In the genomic region with DNA sequence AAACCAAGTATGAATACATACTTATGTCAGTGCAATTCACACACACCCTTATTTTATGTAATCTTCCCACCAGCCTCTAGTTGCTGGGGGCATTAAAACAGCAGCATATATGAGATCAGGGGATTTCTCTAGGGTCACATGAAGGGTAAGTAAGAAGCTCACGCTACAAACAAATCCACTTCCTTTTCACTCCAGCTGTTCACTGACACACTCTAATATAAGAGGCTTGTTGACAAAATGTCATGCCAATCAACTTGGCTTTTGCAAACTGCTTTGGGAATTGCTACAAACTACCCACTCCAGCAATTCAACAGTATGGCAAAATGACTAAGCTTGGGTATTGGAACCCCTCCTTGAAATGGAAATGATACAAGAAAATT, we compare ENCODE assay signal across 9 cellular contexts. TPM values are rescaled to one million over a fixed set of nuclear protein-coding genes. Genes with fewer than 3 reads are reported as not detected.
DNase-seq lines count a peak whose midpoint lies in the region; ATAC-seq and TF ChIP-seq lines count a peak whose summit lies in the region.
"Had no signal": no experiment of that assay in that cellular context is flagged by ENCODE, and none has a peak within 500 bp of the region (broad histone marks: within the 10 kb centered on the region; RNA-seq: fewer than 3 reads in every experiment).

No MANE protein-coding gene starts in this region.

- peaks cover 43% of the 10 kb centered on the region for H3K36me3 Mint-ChIP-seq in activated CD4-positive, alpha-beta T cell treated with anti-CD3 and anti-CD28 coated beads, Interleukin-2, amount 10 ng/mL, durations not matched to agents 24 days and 14 days (ENCODE audit: low read depth)
- H3K36me3 Mint-ChIP-seq in WTC11 (no peaks in the 10 kb centered on the region), glutamatergic neuron (ENCODE audit: unreplicated experiment) (no peaks in the 10 kb centered on the region)

- no peak overlapping the region for H3K4me3 ChIP-seq in mesenchymal stem cell (ENCODE audit: insufficient read depth in 1 of 2, low read depth in 1 of 2, low read length in 2 of 2)
- H3K4me3 ChIP-seq: right lobe of liver had no signal

- no peak overlapping the region for H3K23ac ChIP-seq in mesenchymal stem cell (ENCODE audit: low read length in 2 of 2)

- no peak overlapping the region for H2BK15ac ChIP-seq in mesenchymal stem cell (ENCODE audit: low read depth, poor library complexity, severe bottlenecking)

- H3K4me2 ChIP-seq in mesenchymal stem cell (ENCODE audit: low read length, poor library complexity, severe bottlenecking) = no peak overlapping the region

- H3K4me1 Mint-ChIP-seq in activated CD4-positive, alpha-beta T cell treated with anti-CD3 and anti-CD28 coated beads, Interleukin-2, amount 10 ng/mL, durations not matched to agents 24 days and 14 days = peaks cover 67% of the 10 kb centered on the region
- H3K4me1 Mint-ChIP-seq in WTC11 = peaks cover 42% of the 10 kb centered on the region
- no peaks in the 10 kb centered on the region for H3K4me1 Mint-ChIP-seq in glutamatergic neuron (ENCODE audit: low read depth, unreplicated experiment)

- no peak overlapping the region for H2BK12ac ChIP-seq in mesenchymal stem cell (ENCODE audit: low read length in 2 of 2)

- DNase-seq in activated CD4-positive, alpha-beta T cell treated with anti-CD3 and anti-CD28 coated beads, Interleukin-2, amount 10 ng/mL, durations not matched to agents 24 days and 14 days = no peak
- no peak for DNase-seq in activated CD4-positive, alpha-beta T cell treated with anti-CD3 and anti-CD28 coated beads for 1 hour
- DNase-seq in NCI-H82 treated with DMSO at 0.1 percent for 48 hours (lab: John Stamatoyannopoulos, UW; ENCODE audit: unreplicated experiment) (peak; percentile 83), mesenchymal stem cell (peak; percentile 74), NCI-H146 treated with DMSO at 0.1 percent for 48 hours (lab: John Stamatoyannopoulos, UW; ENCODE audit: unreplicated experiment) (no peak), WTC11 (ENCODE audit: low spot score) (no peak), glutamatergic neuron (no peak)
- DNase-seq: right lobe of liver had no signal

- peaks cover 2% of the 10 kb centered on the region for H3K79me1 ChIP-seq in mesenchymal stem cell (replicated peaks; ENCODE audit: low read length, poor library complexity, severe bottlenecking)

- H2AFZ ChIP-seq in mesenchymal stem cell (ENCODE audit: low read depth, low read length) = no peak overlapping the region

- H4K91ac ChIP-seq in mesenchymal stem cell (ENCODE audit: low read length) = no peak overlapping the region

- H3K4me3 Mint-ChIP-seq in activated CD4-positive, alpha-beta T cell treated with anti-CD3 and anti-CD28 coated beads, Interleukin-2, amount 10 ng/mL, durations not matched to agents 24 days and 14 days = peak overlapping the region; percentile 16
- H3K4me3 Mint-ChIP-seq in WTC11 (no peak overlapping the region), glutamatergic neuron (ENCODE audit: unreplicated experiment) (no peak overlapping the region)

- no peak overlapping the region for H3K27ac ChIP-seq in mesenchymal stem cell (ENCODE audit: low read length, poor library complexity, severe bottlenecking)
- H3K27ac ChIP-seq: right lobe of liver had no signal

- H3K9me3 ChIP-seq in mesenchymal stem cell (ENCODE audit: control insufficient read depth, low read length) = no peaks in the 10 kb centered on the region
- H3K9me3 ChIP-seq: right lobe of liver had no signal

- no peak overlapping the region for H2BK5ac ChIP-seq in mesenchymal stem cell (ENCODE audit: low read depth, low read length, poor library complexity, severe bottlenecking)

- H3K9ac ChIP-seq in mesenchymal stem cell (ENCODE audit: low read length) = no peak overlapping the region

- H2BK120ac ChIP-seq in mesenchymal stem cell (ENCODE audit: low read depth, low read length) = no peak overlapping the region

- CTCF ChIA-PET in WTC11 (lab: Charles Lee) = interaction anchor here (0.9 to 4.9 kb wide), 2 partner anchors 10 to 609 kb away, joined by 3 to 22 read pairs; a partner anchor contains a TSS

- WGBS in mesenchymal stem cell = 24% methylated on average over 1 of the region's 1 CpG

- POLR2A ChIA-PET in WTC11 (lab: Charles Lee) = interaction anchor here (0.6 kb wide), 1 partner anchor 10 kb away, joined by 3 read pairs; a partner anchor contains a TSS

- H3K4me1 ChIP-seq in mesenchymal stem cell (ENCODE audit: control insufficient read depth, insufficient read depth, low read depth, low read length) = peaks cover 3% of the 10 kb centered on the region
- H3K4me1 ChIP-seq: right lobe of liver had no signal

- H3K18ac ChIP-seq in mesenchymal stem cell (ENCODE audit: low read depth in 1 of 2, low read length in 2 of 2) = no peak overlapping the region

- peaks cover 0 to 22% of the 10 kb centered on the region in 2 experiments for H3K36me3 ChIP-seq in mesenchymal stem cell (ENCODE audit: control insufficient read depth in 1 of 2, insufficient read depth in 2 of 2, low read depth in 1 of 2, low read length in 2 of 2)
- H3K36me3 ChIP-seq: right lobe of liver had no signal

- no peak overlapping the region for H4K8ac ChIP-seq in mesenchymal stem cell (ENCODE audit: low read length)

- H2AK5ac ChIP-seq in mesenchymal stem cell (ENCODE audit: low read length, severe bottlenecking) = no peak overlapping the region

- H3K27me3 ChIP-seq in mesenchymal stem cell (ENCODE audit: control insufficient read depth in 1 of 2, insufficient read depth in 1 of 2, low read length in 2 of 2) = no peaks in the 10 kb centered on the region
- H3K27me3 ChIP-seq: right lobe of liver had no signal

- TF ChIP-seq CTCF in WTC11 (IDR thresholded peaks at IDR 0.05) = no peak
- no peak for TF ChIP-seq CTCF in glutamatergic neuron (IDR thresholded peaks at IDR 0.05; ENCODE audit: partially characterized antibody, unreplicated experiment)

- H3K14ac ChIP-seq in mesenchymal stem cell (ENCODE audit: low read length in 2 of 2) = no peak overlapping the region

- no peaks in the 10 kb centered on the region for H3K27me3 Mint-ChIP-seq in activated CD4-positive, alpha-beta T cell treated with anti-CD3 and anti-CD28 coated beads, Interleukin-2, amount 10 ng/mL, durations not matched to agents 24 days and 14 days
- no peaks in the 10 kb centered on the region for H3K27me3 Mint-ChIP-seq in WTC11 (ENCODE audit: low read depth)
- H3K27me3 Mint-ChIP-seq in glutamatergic neuron (ENCODE audit: unreplicated experiment) = no peaks in the 10 kb centered on the region

- intact Hi-C loops in activated CD4-positive, alpha-beta T cell treated with anti-CD3 and anti-CD28 coated beads, Interleukin-2, amount 10 ng/mL, durations not matched to agents 24 days and 14 days (cut with micrococcal nuclease) = loop anchor here (1.0 kb wide), 2 partner anchors 10 to 13 kb away; no protein-coding TSS in a partner anchor

- ATAC-seq in HG02884 (IDR thresholded peaks at IDR 0.05; ENCODE audit: unreplicated experiment) = peak; percentile 82
- no peak for ATAC-seq in WTC11

- no peak overlapping the region for H3K4ac ChIP-seq in mesenchymal stem cell (ENCODE audit: low read depth in 1 of 2, low read length in 2 of 2)

- no peaks in the 10 kb centered on the region for H3K9me3 Mint-ChIP-seq in activated CD4-positive, alpha-beta T cell treated with anti-CD3 and anti-CD28 coated beads, Interleukin-2, amount 10 ng/mL, durations not matched to agents 24 days and 14 days
- H3K9me3 Mint-ChIP-seq in WTC11 (no peaks in the 10 kb centered on the region), glutamatergic neuron (ENCODE audit: unreplicated experiment) (no peaks in the 10 kb centered on the region)

- H3K27ac Mint-ChIP-seq in activated CD4-positive, alpha-beta T cell treated with anti-CD3 and anti-CD28 coated beads, Interleukin-2, amount 10 ng/mL, durations not matched to agents 24 days and 14 days = no peak overlapping the region
- no peak overlapping the region for H3K27ac Mint-ChIP-seq in WTC11
- H3K27ac Mint-ChIP-seq in glutamatergic neuron (ENCODE audit: unreplicated experiment) = no peak overlapping the region

TF ChIP-seq in WTC11, 78 proteins besides CTCF, POLR2A, EP300 and RAD21 (continues in another document):
- TF ChIP-seq, protein P1, sequence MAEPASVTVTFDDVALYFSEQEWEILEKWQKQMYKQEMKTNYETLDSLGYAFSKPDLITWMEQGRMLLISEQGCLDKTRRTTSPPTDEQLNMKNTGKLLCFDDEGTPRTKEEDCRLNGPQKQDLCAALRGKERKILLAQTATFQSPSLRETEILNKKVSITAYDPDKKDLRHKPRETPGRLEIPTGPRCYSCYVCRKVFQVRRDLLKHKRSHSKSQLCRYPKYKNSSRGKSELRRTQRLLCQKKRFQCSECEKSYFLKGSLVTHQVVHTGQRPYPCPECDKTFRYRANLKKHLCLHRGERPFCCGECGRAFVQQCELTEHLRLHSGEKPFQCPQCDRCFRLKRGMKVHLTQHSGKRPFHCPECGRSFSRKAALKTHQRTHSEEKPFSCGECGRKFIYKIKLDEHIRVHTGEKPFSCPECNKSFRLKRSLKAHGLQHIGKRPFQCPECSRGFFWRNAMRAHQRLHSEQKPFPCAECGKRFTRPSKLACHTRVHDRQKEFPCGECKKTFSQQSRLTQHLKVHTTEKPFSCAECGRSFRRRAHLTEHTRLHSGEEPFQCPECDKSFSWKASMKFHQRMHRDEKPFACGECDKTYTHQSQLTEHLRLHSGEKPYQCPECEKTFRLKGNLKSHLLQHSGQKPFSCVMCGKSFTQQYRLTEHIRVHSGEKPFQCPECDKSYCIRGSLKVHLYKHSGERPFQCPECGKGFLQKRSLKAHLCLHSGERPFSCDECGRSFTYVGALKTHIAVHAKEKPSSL (CRISPR knock-in tag; conservative IDR thresholded peaks at IDR 0.05) = no peak
- TF ChIP-seq TP53 (CRISPR knock-in tag; IDR thresholded peaks at IDR 0.05) = no peak
- TF ChIP-seq FOXP1 (CRISPR knock-in tag; IDR thresholded peaks at IDR 0.05; ENCODE audit: borderline replicate concordance) = no peak
- TF ChIP-seq NFE2L1 (CRISPR knock-in tag; IDR thresholded peaks at IDR 0.05) = no peak
- no peak for TF ChIP-seq GABPB1 (CRISPR knock-in tag; IDR thresholded peaks at IDR 0.05)

RNA-seq across cellular contexts. Expression of a gene that starts 10.3 kb away (rescaled TPM):
- 77.5 and 80.2 TPM in 2 replicates for total RNA-seq in activated CD4-positive, alpha-beta T cell treated with anti-CD3 and anti-CD28 coated beads, Interleukin-2, amount 10 ng/mL, durations not matched to agents 24 days and 14 days
- 63.2 TPM for polyA plus RNA-seq in mesenchymal stem cell (2013, experiment 1 of 2)
- 59.6 TPM for polyA plus RNA-seq in mesenchymal stem cell (2013, experiment 2 of 2)
- 51.2 to 65.7 TPM (median 54.4 TPM) in 3 replicates for total RNA-seq in WTC11 (2021)
- total RNA-seq in glutamatergic neuron (ENCODE audit: unreplicated experiment) = 19.9 TPM

RNA-seq across cellular contexts. Expression of a gene that starts 57.0 kb away (rescaled TPM):
- not detected in 2 replicates for total RNA-seq in activated CD4-positive, alpha-beta T cell treated with anti-CD3 and anti-CD28 coated beads, Interleukin-2, amount 10 ng/mL, durations not matched to agents 24 days and 14 days
- 0.73 TPM for polyA plus RNA-seq in mesenchymal stem cell (2013, experiment 1 of 2)
- 0.85 TPM for polyA plus RNA-seq in mesenchymal stem cell (2013, experiment 2 of 2)
- total RNA-seq in WTC11 (2021) (0.21 to 0.53 TPM (median 0.33 TPM) in 3 replicates), glutamatergic neuron (ENCODE audit: unreplicated experiment) (not detected)
- total RNA-seq: right lobe of liver had no signal

Comparison
In these comparisons a context has a peak if more than half of its experiments do, and no peak if none do; other contexts are left out.
1. DNase-seq: peak in NCI-H82 treated with DMSO at 0.1 percent for 48 hours (single experiment) and mesenchymal stem cell (single experiment); none in activated CD4-positive, alpha-beta T cell treated with anti-CD3 and anti-CD28 coated beads, Interleukin-2, amount 10 ng/mL, durations not matched to agents 24 days and 14 days (single experiment), activated CD4-positive, alpha-beta T cell treated with anti-CD3 and anti-CD28 coated beads for 1 hour (single experiment), NCI-H146 treated with DMSO at 0.1 percent for 48 hours (single experiment), WTC11 (single experiment) and glutamatergic neuron (single experiment).